In genomic region chr20:36591854-36592641, GRCh38 we compare ENCODE assay signal across 1 cellular context.
TF ChIP-seq lines count a peak whose summit lies in the region.

No MANE protein-coding gene starts in this region.

TF ChIP-seq in K562, 482 proteins besides CTCF, POLR2A, EP300 and RAD21 (continues in another document):
- TF ChIP-seq CTCFL (IDR thresholded peaks at IDR 0.05; ENCODE audit: borderline replicate concordance, insufficient read depth, low read depth, low read length, poor library complexity, severe bottlenecking) (peak; percentile 65), CC2D1A (IDR thresholded peaks at IDR 0.05) (peak; percentile 55; the same call in 1 of the 2 replicates), HMG20B (CRISPR knock-in tag; IDR thresholded peaks at IDR 0.05) (no peak), BRD9 (IDR thresholded peaks at IDR 0.05; ENCODE audit: low read depth, partially characterized antibody) (peak; percentile 55), UBTF (IDR thresholded peaks at IDR 0.05; ENCODE audit: borderline replicate concordance in 1 of 2, low read depth in 2 of 2, low read length in 2 of 2) (0 out of 4 replicates have a peak, but pooled peaks of 1 of the 2 experiments have one; percentile 40), FOXM1 (IDR thresholded peaks at IDR 0.05; ENCODE audit: low read depth) (no peak), FOXM1 (CRISPR knock-in tag; IDR thresholded peaks at IDR 0.05; ENCODE audit: low read depth) (no peak), RBM34 (IDR thresholded peaks at IDR 0.05; ENCODE audit: borderline replicate concordance, insufficient read depth, low read length) (no peak), MEF2A (IDR thresholded peaks at IDR 0.05; ENCODE audit: control insufficient read depth, low read depth, low read length) (no peak), CREBBP (IDR thresholded peaks at IDR 0.05; ENCODE audit: low read depth, low read length) (no peak), SMARCC2 (IDR thresholded peaks at IDR 0.05; ENCODE audit: low read depth) (0 out of 2 replicates have a peak, but pooled peaks have one; percentile 45), ZBTB5 (IDR thresholded peaks at IDR 0.05) (no peak), EP400 (IDR thresholded peaks at IDR 0.05) (no peak), ZEB2 (IDR thresholded peaks at IDR 0.05) (peak; percentile 76), SOX6 (IDR thresholded peaks at IDR 0.05) (0 out of 2 replicates have a peak, but pooled peaks have one; percentile 27), ZBTB2 (IDR thresholded peaks at IDR 0.05) (peak; percentile 33; the same call in 1 of the 2 replicates), BDP1 (IDR thresholded peaks at IDR 0.05; ENCODE audit: insufficient read depth, insufficient read length) (no peak), NBN (IDR thresholded peaks at IDR 0.05; ENCODE audit: low read depth) (0 out of 2 replicates have a peak, but pooled peaks have one; percentile 44), C11orf30 (IDR thresholded peaks at IDR 0.05; ENCODE audit: low read depth) (peak; percentile 25; the same call in 1 of the 2 replicates), ZNF75A (CRISPR knock-in tag; IDR thresholded peaks at IDR 0.05) (peak; percentile 99), CHD7 (IDR thresholded peaks at IDR 0.05; ENCODE audit: low read depth, low read length) (no peak), SMARCE1 (IDR thresholded peaks at IDR 0.05) (peak; percentile 49), ZNF318 (IDR thresholded peaks at IDR 0.05; ENCODE audit: borderline replicate concordance in 1 of 2, low read depth in 1 of 2) (0 out of 4 replicates have a peak, but pooled peaks of 1 of the 2 experiments have one; percentile 15), ARID1B (IDR thresholded peaks at IDR 0.05) (peak; percentile 47; the same call in 1 of the 2 replicates)
